ENCODE assay signal across 15 cellular contexts in the genomic region with DNA sequence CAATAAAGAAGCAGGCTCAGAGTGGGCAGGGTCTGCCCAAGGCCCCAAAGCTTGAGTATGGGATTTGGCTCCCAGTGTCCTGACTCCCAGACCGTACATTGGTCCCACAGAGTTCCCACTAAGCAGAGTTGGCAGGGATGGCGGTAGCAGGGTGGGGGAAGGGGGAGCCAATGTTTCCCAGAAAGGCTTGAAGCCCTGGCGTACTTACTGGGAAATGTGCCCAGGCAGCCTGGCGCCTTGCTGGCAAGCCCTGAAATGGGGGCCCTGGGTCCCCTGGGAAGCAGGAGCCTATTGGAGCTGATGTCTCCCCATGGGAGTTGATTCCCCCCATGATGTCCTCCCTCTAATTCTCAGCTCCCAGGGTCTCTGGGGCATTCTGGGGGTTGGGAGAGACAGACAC. TPM values are rescaled to one million over a fixed set of nuclear protein-coding genes. Genes with fewer than 3 reads are reported as not detected.
A peak's percentile ranks its signal among the peaks of the same experiment; 100 is the strongest.
DNase-seq lines count a peak whose midpoint lies in the region; ATAC-seq, FAIRE-seq and TF ChIP-seq lines count a peak whose summit lies in the region.
"Had no signal": no experiment of that assay in that cellular context is flagged by ENCODE, and none has a peak within 500 bp of the region (broad histone marks: within the 10 kb centered on the region; RNA-seq: fewer than 3 reads in every experiment).

No MANE protein-coding gene starts in this region.

- peaks cover 37% of the 10 kb centered on the region for H4K20me1 ChIP-seq in HepG2 (ENCODE audit: insufficient read depth, low read length)

- DNase-seq in HFFc6 (no peak), chondrocyte (ENCODE audit: low spot score) (no peak), HepG2 (ENCODE audit: low spot score) (no peak), NOMO-1 treated with dmso at 0.1 percent for 144 hours (lab: John Stamatoyannopoulos, UW; ENCODE audit: unreplicated experiment) (no peak), iPS-NIHi7 (ENCODE audit: extremely low spot score) (no peak)
- no peak for DNase-seq in CD4-positive, alpha-beta memory T cell
- no peak for DNase-seq in activated T-cell treated with anti-CD3 and anti-CD28 coated beads, Interleukin-2, amount 50 U/mL, for 48 hours
- DNase-seq: activated CD4-positive, alpha-beta T cell treated with anti-CD3 and anti-CD28 coated beads, Interleukin-2, amount 10 ng/mL, durations not matched to agents 24 days and 14 days; CD4-positive, CD25-positive, alpha-beta regulatory T cell; NCI-H2081 treated with DMSO at 0.1 percent for 48 hours; right lobe of liver had no signal

- no peak for TF ChIP-seq RAD21 in HepG2 (CRISPR knock-in tag; IDR thresholded peaks at IDR 0.05)

- H3K36me3 Mint-ChIP-seq in HFFc6 (ENCODE audit: low read depth) (peaks cover 45% of the 10 kb centered on the region), chondrocyte (ENCODE audit: low read depth) (peaks cover 9% of the 10 kb centered on the region)
- no peaks in the 10 kb centered on the region for H3K36me3 Mint-ChIP-seq in CD4-positive, alpha-beta memory T cell
- H3K36me3 Mint-ChIP-seq: activated naive CD8-positive, alpha-beta T cell; CD4-positive, CD25-positive, alpha-beta regulatory T cell had no signal

- H3K27ac Mint-ChIP-seq in HFFc6, result peak overlapping the region; percentile 77; the same call in 1 of the 2 replicates
- peak overlapping the region; percentile 76 for H3K27ac Mint-ChIP-seq in chondrocyte (ENCODE audit: unreplicated experiment)
- peak overlapping the region in 1 of 7 donors; percentile 35 for H3K27ac Mint-ChIP-seq in CD4-positive, alpha-beta memory T cell
- H3K27ac Mint-ChIP-seq: activated CD4-positive, alpha-beta T cell treated with anti-CD3 and anti-CD28 coated beads, Interleukin-2, amount 10 ng/mL, durations not matched to agents 24 days and 14 days; activated naive CD8-positive, alpha-beta T cell; CD4-positive, CD25-positive, alpha-beta regulatory T cell had no signal

- H3K27me3 Mint-ChIP-seq in HFFc6 (ENCODE audit: insufficient read depth) (peaks cover 7% of the 10 kb centered on the region), chondrocyte (ENCODE audit: low read depth) (no peaks in the 10 kb centered on the region)
- peaks cover 0 to 2% of the 10 kb centered on the region in 2 donors for H3K27me3 Mint-ChIP-seq in CD4-positive, alpha-beta memory T cell
- H3K27me3 Mint-ChIP-seq: activated naive CD8-positive, alpha-beta T cell had no signal

- POLR2A ChIA-PET in HepG2 (lab: Yijun Ruan, JAX), result interaction anchor here (1.0 to 6.2 kb wide), 3 partner anchors 7 to 10 kb away, joined by 5 to 35 read pairs (median 6); no protein-coding TSS in a partner anchor
- POLR2A ChIA-PET in CD4-positive, alpha-beta memory T cell (lab: Charles Lee; ENCODE audit: partially characterized antibody), result no interaction called here

- peaks cover 3 to 15% of the 10 kb centered on the region in 2 experiments; a peak in 4 of 5 replicates for H3K36me3 ChIP-seq in HepG2 (replicated peaks in 1 of 2; ENCODE audit: control insufficient read depth in 1 of 2, insufficient read depth in 2 of 2, low read length in 2 of 2)
- H3K36me3 ChIP-seq in CD4-positive, alpha-beta memory T cell (ENCODE audit: insufficient read depth, low read length), result no peaks in the 10 kb centered on the region
- H3K36me3 ChIP-seq: right lobe of liver had no signal

- peaks cover 92% of the 10 kb centered on the region for H3K4me1 Mint-ChIP-seq in HFFc6 (ENCODE audit: low read depth)
- peaks cover 94% of the 10 kb centered on the region for H3K4me1 Mint-ChIP-seq in chondrocyte (ENCODE audit: low read depth)
- peaks cover 2 to 6% (median 5%) of the 10 kb centered on the region in 4 donors for H3K4me1 Mint-ChIP-seq in CD4-positive, alpha-beta memory T cell

- in situ Hi-C loops in HepG2 (cut with HindIII; ENCODE audit: extremely low pct_ligation_motif_present, low pct_unique_long_range_greater_than_20kb), result no loop called here

- no peak for TF ChIP-seq POLR2A in HepG2 (IDR thresholded peaks at IDR 0.05; ENCODE audit: insufficient read depth in 1 of 2, low read depth in 2 of 2, low read length in 2 of 2)

- intact Hi-C loops in HepG2 (cut with micrococcal nuclease; ENCODE audit: unreplicated experiment), result no loop called here
- intact Hi-C loops in CD4-positive, alpha-beta memory T cell (cut with micrococcal nuclease), result no loop called here

- H3K27me3 ChIP-seq in HepG2 (ENCODE audit: control insufficient read depth in 1 of 2, insufficient read depth in 2 of 2, low read length in 2 of 2), result no peaks in the 10 kb centered on the region
- H3K27me3 ChIP-seq in CD4-positive, alpha-beta memory T cell (ENCODE audit: insufficient read depth, low read length), result no peaks in the 10 kb centered on the region
- H3K27me3 ChIP-seq: right lobe of liver had no signal

- no peak overlapping the region for H3K9ac ChIP-seq in HepG2 (ENCODE audit: insufficient read depth, low read depth, low read length)

- WGBS in HepG2 (ENCODE audit: low lambda C conversion rate), result 80% methylated on average over 1 of the region's 4 CpGs

- H2AFZ ChIP-seq in HepG2 (ENCODE audit: low read length), result no peak overlapping the region

- FAIRE-seq in HepG2 (lab: Jason Lieb, UNC), result no peak
- FAIRE-seq: endothelial cell of umbilical vein had no signal

- H3K4me1 ChIP-seq in HepG2 (ENCODE audit: insufficient read depth, low read length), result peaks cover 83% of the 10 kb centered on the region
- peaks cover 8% of the 10 kb centered on the region for H3K4me1 ChIP-seq in CD4-positive, alpha-beta memory T cell (ENCODE audit: insufficient read depth, low read length)

- no TSS peak for BruUV-seq in HepG2 (replicated peaks; lab: Mats Ljungman, UMichigan)

- no peak for ATAC-seq in HepG2

- no peaks in the 10 kb centered on the region for H3K9me3 ChIP-seq in HepG2 (ENCODE audit: low read length)
- no peaks in the 10 kb centered on the region for H3K9me3 ChIP-seq in CD4-positive, alpha-beta memory T cell (ENCODE audit: control insufficient read depth in 1 of 2, low read length in 2 of 2)
- H3K9me3 ChIP-seq: right lobe of liver had no signal

- H3K4me3 Mint-ChIP-seq in HFFc6, result no peak overlapping the region
- no peak overlapping the region for H3K4me3 Mint-ChIP-seq in chondrocyte (ENCODE audit: unreplicated experiment)
- no peak overlapping the region for H3K4me3 Mint-ChIP-seq in CD4-positive, alpha-beta memory T cell
- H3K4me3 Mint-ChIP-seq: activated CD4-positive, alpha-beta T cell treated with anti-CD3 and anti-CD28 coated beads, Interleukin-2, amount 10 ng/mL, durations not matched to agents 24 days and 14 days; activated naive CD8-positive, alpha-beta T cell; CD4-positive, CD25-positive, alpha-beta regulatory T cell had no signal

- no peak overlapping the region for H3K4me2 ChIP-seq in HepG2 (ENCODE audit: low read depth, low read length)

- H3K4me3 ChIP-seq in HepG2 (replicated peaks in 1 of 3; ENCODE audit: insufficient read depth in 1 of 3, low read depth in 2 of 3, low read length in 3 of 3), result no peak overlapping the region
- H3K4me3 ChIP-seq in skin epidermis, result no peak overlapping the region
- H3K4me3 ChIP-seq in CD4-positive, alpha-beta memory T cell (ENCODE audit: low read length in 2 of 2), result no peak overlapping the region
- H3K4me3 ChIP-seq: right lobe of liver had no signal

- H3K27ac ChIP-seq in HepG2 (ENCODE audit: extremely low read length, insufficient read depth, low read length), result peak overlapping the region; percentile 60
- peak overlapping the region in 12 of 21 experiments; percentile 9 to 79 (median 46) for H3K27ac ChIP-seq in skin epidermis
- no peak overlapping the region for H3K27ac ChIP-seq in CD4-positive, alpha-beta memory T cell (ENCODE audit: low read depth, low read length)
- H3K27ac ChIP-seq: right lobe of liver had no signal

- H3K79me2 ChIP-seq in HepG2 (ENCODE audit: insufficient read depth, low read length), result peaks cover 66% of the 10 kb centered on the region

- H3K9me3 Mint-ChIP-seq in HFFc6 (no peaks in the 10 kb centered on the region), chondrocyte (ENCODE audit: low read depth) (no peaks in the 10 kb centered on the region)
- no peaks in the 10 kb centered on the region for H3K9me3 Mint-ChIP-seq in CD4-positive, alpha-beta memory T cell
- H3K9me3 Mint-ChIP-seq: activated CD4-positive, alpha-beta T cell treated with anti-CD3 and anti-CD28 coated beads, Interleukin-2, amount 10 ng/mL, durations not matched to agents 24 days and 14 days; CD4-positive, CD25-positive, alpha-beta regulatory T cell had no signal

- no peak for TF ChIP-seq EP300 in HepG2 (IDR thresholded peaks at IDR 0.05; ENCODE audit: low read depth in 2 of 2, low read length in 2 of 2)
- TF ChIP-seq EP300 in HepG2 (CRISPR knock-in tag; IDR thresholded peaks at IDR 0.05; ENCODE audit: borderline replicate concordance), result no peak

- CTCF ChIA-PET in HepG2 (lab: Yijun Ruan, JAX; ENCODE audit: low intra/inter-chr PET ratio, low total read pairs), result no interaction called here
- CTCF ChIA-PET in CD4-positive, alpha-beta memory T cell (lab: Charles Lee; ENCODE audit: partially characterized antibody), result interaction anchor here (0.6 to 2.1 kb wide), 2 partner anchors 20 to 77 kb away, joined by 3 to 6 read pairs; no protein-coding TSS in a partner anchor

- TF ChIP-seq CTCF in HFFc6 (IDR thresholded peaks at IDR 0.05), result no peak
- TF ChIP-seq CTCF in chondrocyte (IDR thresholded peaks at IDR 0.05), result no peak
- TF ChIP-seq CTCF in HepG2 (CRISPR knock-in tag; IDR thresholded peaks at IDR 0.05), result no peak

RNA-seq across cellular contexts. Expression of gene ARHGEF17, which starts 9.3 kb away (rescaled TPM):
- 100 to 1,000 TPM in 2 of 6 experiments, 10 to 100 TPM in 4; 84.6 to 112 (median 92.1) TPM for total RNA-seq in HFFc6 (2021; fragmentation: NEBNext Ultra II Directional; extraction: Animal tissue kit (Norgen Biotek cat#: 25700))
- 82.4 to 114 TPM (median 113 TPM) in 3 replicates for total RNA-seq in chondrocyte
- 5.7 and 10.7 TPM in 2 replicates for total RNA-seq in HepG2 (2016; rRNA removed; fragmentation: Illumina TruSeq; extraction: Trizol)
- total RNA-seq in HepG2 (2016; cell fraction: cytosol; rRNA removed; fragmentation: Illumina TruSeq; extraction: Trizol; ENCODE audit: low read depth), result 4.6 and 5.1 TPM in 2 replicates
- 3.7 and 12.1 TPM in 2 replicates for total RNA-seq in HepG2 (2016; cell fraction: insoluble cytoplasmic fraction; rRNA removed; fragmentation: Illumina TruSeq; extraction: Trizol)
- 3.3 and 3.8 TPM in 2 replicates for total RNA-seq in HepG2 (2016; cell fraction: membrane; rRNA removed; fragmentation: Illumina TruSeq; extraction: Trizol)
- total RNA-seq in HepG2 (2016; cell fraction: nucleus; rRNA removed; fragmentation: Illumina TruSeq; extraction: Trizol), result 20.3 and 20.6 TPM in 2 replicates
- polyA plus RNA-seq in HepG2 (2011; rRNA removed), result 28.8 and 37.7 TPM in 2 replicates
- 7.4 and 13.6 TPM in 2 replicates for polyA plus RNA-seq in HepG2 (2011; cell fraction: cytosol; rRNA removed)
- 250 and 318 TPM in 2 replicates for polyA plus RNA-seq in HepG2 (2011; cell fraction: nucleus; rRNA removed)
- 17.9 and 20.3 TPM in 2 replicates for polyA plus RNA-seq in HepG2 (2012)
- polyA plus RNA-seq in HepG2 (2016; cell fraction: cytosol; fragmentation: Illumina TruSeq; extraction: Trizol; ENCODE audit: low read depth), result 0.35 and 0.64 TPM in 2 replicates
- 5.4 and 7.1 TPM in 2 replicates for polyA plus RNA-seq in HepG2 (2016; cell fraction: insoluble cytoplasmic fraction; fragmentation: Illumina TruSeq; extraction: Trizol; ENCODE audit: low read depth)
- 0.76 and 0.94 TPM in 2 replicates for polyA plus RNA-seq in HepG2 (2016; cell fraction: membrane; fragmentation: Illumina TruSeq; extraction: Trizol; ENCODE audit: low read depth)
- 83.1 and 89.4 TPM in 2 replicates for polyA plus RNA-seq in HepG2 (2016; cell fraction: nucleus; fragmentation: Illumina TruSeq; extraction: Trizol; ENCODE audit: insufficient read depth, low read depth)
- polyA minus RNA-seq in HepG2 (2011; rRNA and poly(A)+ RNA removed; ENCODE audit: low replicate concordance), result 41.7 and 126 TPM in 2 replicates
- 13.5 and 20.6 TPM in 2 replicates for polyA minus RNA-seq in HepG2 (2011; cell fraction: cytosol; rRNA and poly(A)+ RNA removed)
- 85.9 and 99.9 TPM in 2 replicates for polyA minus RNA-seq in HepG2 (2011; cell fraction: nucleus; rRNA and poly(A)+ RNA removed)
- total RNA-seq in CD4-positive, alpha-beta memory T cell, result under 1 TPM in 1 of 2 experiments, not detected in 1; 0.23 TPM
- polyA plus RNA-seq in CD4-positive, alpha-beta memory T cell, result not detected
- total RNA-seq: activated CD4-positive, alpha-beta T cell treated with anti-CD3 and anti-CD28 coated beads, Interleukin-2, amount 10 ng/mL, durations not matched to agents 24 days and 14 days had no signal
- polyA plus RNA-seq: CD4-positive, CD25-positive, alpha-beta regulatory T cell had no signal

RNA-seq across cellular contexts. Expression of gene P2RY6, which starts 45.2 kb away (rescaled TPM):
- 1 to 10 TPM in 4 of 6 experiments, under 1 TPM in 2; 0.54 to 2.4 (median 1.9) TPM for total RNA-seq in HFFc6 (2021; fragmentation: NEBNext Ultra II Directional; extraction: Animal tissue kit (Norgen Biotek cat#: 25700))
- total RNA-seq in chondrocyte (0.20 TPM in 1 of 3 replicates, not detected in the others), HepG2 (2016; rRNA removed; fragmentation: Illumina TruSeq; extraction: Trizol) (0.11 and 0.29 TPM in 2 replicates)
- 0.10 TPM in 1 of 2 replicates, not detected in the other for total RNA-seq in HepG2 (2016; cell fraction: cytosol; rRNA removed; fragmentation: Illumina TruSeq; extraction: Trizol; ENCODE audit: low read depth)
- 0.13 and 0.27 TPM in 2 replicates for total RNA-seq in HepG2 (2016; cell fraction: insoluble cytoplasmic fraction; rRNA removed; fragmentation: Illumina TruSeq; extraction: Trizol)
- total RNA-seq in HepG2 (2016; cell fraction: membrane; rRNA removed; fragmentation: Illumina TruSeq; extraction: Trizol), result not detected in 2 replicates
- total RNA-seq in HepG2 (2016; cell fraction: nucleus; rRNA removed; fragmentation: Illumina TruSeq; extraction: Trizol), result not detected in 2 replicates
- 0.09 and 0.29 TPM in 2 replicates for polyA plus RNA-seq in HepG2 (2011; rRNA removed)
- 0.10 and 0.12 TPM in 2 replicates for polyA plus RNA-seq in HepG2 (2011; cell fraction: cytosol; rRNA removed)
- polyA plus RNA-seq in HepG2 (2011; cell fraction: nucleus; rRNA removed), result 0.05 and 0.35 TPM in 2 replicates
- polyA plus RNA-seq in HepG2 (2012), result 0.24 TPM in 1 of 2 replicates, not detected in the other
- polyA plus RNA-seq in HepG2 (2016; cell fraction: cytosol; fragmentation: Illumina TruSeq; extraction: Trizol; ENCODE audit: low read depth), result 0.05 and 0.06 TPM in 2 replicates
- 0.10 and 0.20 TPM in 2 replicates for polyA plus RNA-seq in HepG2 (2016; cell fraction: insoluble cytoplasmic fraction; fragmentation: Illumina TruSeq; extraction: Trizol; ENCODE audit: low read depth)
- polyA plus RNA-seq in HepG2 (2016; cell fraction: membrane; fragmentation: Illumina TruSeq; extraction: Trizol; ENCODE audit: low read depth), result 0.10 and 0.17 TPM in 2 replicates
- 0.36 and 0.41 TPM in 2 replicates for polyA plus RNA-seq in HepG2 (2016; cell fraction: nucleus; fragmentation: Illumina TruSeq; extraction: Trizol; ENCODE audit: insufficient read depth, low read depth)
- 0.40 and 1.7 TPM in 2 replicates for polyA minus RNA-seq in HepG2 (2011; rRNA and poly(A)+ RNA removed; ENCODE audit: low replicate concordance)
- polyA minus RNA-seq in HepG2 (2011; cell fraction: cytosol; rRNA and poly(A)+ RNA removed), result not detected in 2 replicates
- polyA minus RNA-seq in HepG2 (2011; cell fraction: nucleus; rRNA and poly(A)+ RNA removed), result 0.12 and 0.26 TPM in 2 replicates
- under 1 TPM; 0.61 to 0.87 TPM for total RNA-seq in CD4-positive, alpha-beta memory T cell
- polyA plus RNA-seq in CD4-positive, alpha-beta memory T cell, result not detected
- total RNA-seq: activated CD4-positive, alpha-beta T cell treated with anti-CD3 and anti-CD28 coated beads, Interleukin-2, amount 10 ng/mL, durations not matched to agents 24 days and 14 days; CD4-positive, CD25-positive, alpha-beta regulatory T cell; endothelial cell of umbilical vein; HT1080 had no signal
- polyA plus RNA-seq: CD4-positive, CD25-positive, alpha-beta regulatory T cell had no signal

RNA-seq across cellular contexts. Expression of gene RELT, which starts 58.8 kb away (rescaled TPM):
- total RNA-seq in HFFc6 (2021; fragmentation: NEBNext Ultra II Directional; extraction: Animal tissue kit (Norgen Biotek cat#: 25700)), result 1 to 10 TPM; 6.2 to 7.7 (median 7.0) TPM
- total RNA-seq in chondrocyte (3.5 to 4.5 TPM (median 3.5 TPM) in 3 replicates), HepG2 (2016; rRNA removed; fragmentation: Illumina TruSeq; extraction: Trizol) (1.6 and 4.7 TPM in 2 replicates)
- total RNA-seq in HepG2 (2016; cell fraction: cytosol; rRNA removed; fragmentation: Illumina TruSeq; extraction: Trizol; ENCODE audit: low read depth), result 2.8 and 3.4 TPM in 2 replicates
- total RNA-seq in HepG2 (2016; cell fraction: insoluble cytoplasmic fraction; rRNA removed; fragmentation: Illumina TruSeq; extraction: Trizol), result 1.8 and 4.7 TPM in 2 replicates
- 4.0 and 4.2 TPM in 2 replicates for total RNA-seq in HepG2 (2016; cell fraction: membrane; rRNA removed; fragmentation: Illumina TruSeq; extraction: Trizol)
- total RNA-seq in HepG2 (2016; cell fraction: nucleus; rRNA removed; fragmentation: Illumina TruSeq; extraction: Trizol), result 5.4 TPM in 2 replicates
- polyA plus RNA-seq in HepG2 (2011; rRNA removed), result 2.5 and 3.5 TPM in 2 replicates
- polyA plus RNA-seq in HepG2 (2011; cell fraction: cytosol; rRNA removed), result 2.1 and 3.1 TPM in 2 replicates
- 12.5 and 18.1 TPM in 2 replicates for polyA plus RNA-seq in HepG2 (2011; cell fraction: nucleus; rRNA removed)
- polyA plus RNA-seq in HepG2 (2012), result 1.0 and 2.7 TPM in 2 replicates
- polyA plus RNA-seq in HepG2 (2016; cell fraction: cytosol; fragmentation: Illumina TruSeq; extraction: Trizol; ENCODE audit: low read depth), result 0.36 and 0.55 TPM in 2 replicates
- 1.4 TPM in 2 replicates for polyA plus RNA-seq in HepG2 (2016; cell fraction: insoluble cytoplasmic fraction; fragmentation: Illumina TruSeq; extraction: Trizol; ENCODE audit: low read depth)
- polyA plus RNA-seq in HepG2 (2016; cell fraction: membrane; fragmentation: Illumina TruSeq; extraction: Trizol; ENCODE audit: low read depth), result 0.68 and 0.80 TPM in 2 replicates
- polyA plus RNA-seq in HepG2 (2016; cell fraction: nucleus; fragmentation: Illumina TruSeq; extraction: Trizol; ENCODE audit: insufficient read depth, low read depth), result 14.8 and 15.4 TPM in 2 replicates
- 7.0 and 19.1 TPM in 2 replicates for polyA minus RNA-seq in HepG2 (2011; rRNA and poly(A)+ RNA removed; ENCODE audit: low replicate concordance)
- polyA minus RNA-seq in HepG2 (2011; cell fraction: cytosol; rRNA and poly(A)+ RNA removed), result 1.7 and 2.0 TPM in 2 replicates
- 5.2 and 7.6 TPM in 2 replicates for polyA minus RNA-seq in HepG2 (2011; cell fraction: nucleus; rRNA and poly(A)+ RNA removed)
- total RNA-seq in CD4-positive, alpha-beta memory T cell, result 10 to 100 TPM; 12.1 to 12.9 TPM
- 1 to 10 TPM; 2.2 to 5.2 TPM for polyA plus RNA-seq in CD4-positive, alpha-beta memory T cell
